Comparison of ENCODE assay signal across 1 cellular context in the genomic region with DNA sequence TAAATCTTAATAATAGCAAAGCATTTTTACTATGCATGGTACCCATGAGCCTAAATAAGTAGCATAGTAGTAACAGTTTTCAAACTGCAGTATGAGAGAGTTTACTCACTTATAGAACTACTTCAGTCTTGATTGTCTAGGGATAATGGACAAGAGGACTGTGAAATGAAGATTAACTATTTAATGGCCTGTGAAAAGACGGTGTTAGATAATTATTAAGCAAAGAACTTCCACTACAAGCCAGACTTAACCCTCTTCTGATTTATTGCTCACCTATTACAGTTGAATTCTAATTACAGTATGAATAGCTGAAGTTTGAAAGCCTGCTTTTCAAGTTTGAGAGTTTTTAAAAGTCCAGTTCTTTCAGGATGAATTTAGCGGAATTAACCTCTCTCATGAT.
TF ChIP-seq lines count a peak whose summit lies in the region.

No MANE protein-coding gene starts in this region.

TF ChIP-seq in HepG2, 621 proteins besides CTCF, POLR2A, EP300 and RAD21 (continued from another document):
- TF ChIP-seq, protein P1, sequence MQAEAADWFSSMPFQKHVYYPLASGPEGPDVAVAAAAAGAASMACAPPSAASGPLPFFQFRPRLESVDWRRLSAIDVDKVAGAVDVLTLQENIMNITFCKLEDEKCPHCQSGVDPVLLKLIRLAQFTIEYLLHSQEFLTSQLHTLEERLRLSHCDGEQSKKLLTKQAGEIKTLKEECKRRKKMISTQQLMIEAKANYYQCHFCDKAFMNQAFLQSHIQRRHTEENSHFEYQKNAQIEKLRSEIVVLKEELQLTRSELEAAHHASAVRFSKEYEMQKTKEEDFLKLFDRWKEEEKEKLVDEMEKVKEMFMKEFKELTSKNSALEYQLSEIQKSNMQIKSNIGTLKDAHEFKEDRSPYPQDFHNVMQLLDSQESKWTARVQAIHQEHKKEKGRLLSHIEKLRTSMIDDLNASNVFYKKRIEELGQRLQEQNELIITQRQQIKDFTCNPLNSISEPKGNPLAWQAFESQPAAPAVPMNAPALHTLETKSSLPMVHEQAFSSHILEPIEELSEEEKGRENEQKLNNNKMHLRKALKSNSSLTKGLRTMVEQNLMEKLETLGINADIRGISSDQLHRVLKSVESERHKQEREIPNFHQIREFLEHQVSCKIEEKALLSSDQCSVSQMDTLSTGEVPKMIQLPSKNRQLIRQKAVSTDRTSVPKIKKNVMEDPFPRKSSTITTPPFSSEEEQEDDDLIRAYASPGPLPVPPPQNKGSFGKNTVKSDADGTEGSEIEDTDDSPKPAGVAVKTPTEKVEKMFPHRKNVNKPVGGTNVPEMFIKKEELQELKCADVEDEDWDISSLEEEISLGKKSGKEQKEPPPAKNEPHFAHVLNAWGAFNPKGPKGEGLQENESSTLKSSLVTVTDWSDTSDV (CRISPR knock-in tag; IDR thresholded peaks at IDR 0.05) = no peak
